In genomic region chr15:100902436-100903190, GRCh38 we compare ENCODE assay signal across 8 cellular contexts. TPM values are rescaled to one million over a fixed set of nuclear protein-coding genes. Genes with fewer than 3 reads are reported as not detected.
DNase-seq lines count a peak whose midpoint lies in the region; ATAC-seq and TF ChIP-seq lines count a peak whose summit lies in the region.

No MANE protein-coding gene starts in this region.

- H3K36me3 ChIP-seq in skeletal muscle satellite cell (ENCODE audit: insufficient read depth, low read length), result no peaks in the 10 kb centered on the region

- TF ChIP-seq CTCF in VCaP (conservative IDR thresholded peaks at IDR 0.05), result no peak

- peak overlapping the region; percentile 54 for H3K4me3 ChIP-seq in skeletal muscle satellite cell (ENCODE audit: low read length)

- intact Hi-C loops in left ventricle myocardium superior (cut with micrococcal nuclease), result no loop called here

- H3K27ac ChIP-seq in VCaP, result peak overlapping the region; percentile 98

- H3K4me2 ChIP-seq in skeletal muscle satellite cell (ENCODE audit: low read length), result peak overlapping the region; percentile 78

- peaks cover 24% of the 10 kb centered on the region for H3K4me1 ChIP-seq in skeletal muscle satellite cell (ENCODE audit: control insufficient read depth, insufficient read depth, low read length)

- DNase-seq in left ventricle myocardium superior (peak; percentile 76), NCI-H1436 (lab: John Stamatoyannopoulos, UW) (no peak), SIG-M5 treated with dmso at 0.1 percent for 504 hours (lab: John Stamatoyannopoulos, UW; ENCODE audit: unreplicated experiment) (no peak)

- no peaks in the 10 kb centered on the region for H3K9me3 ChIP-seq in skeletal muscle satellite cell (replicated peaks; ENCODE audit: low read length)

- peak overlapping the region; percentile 53 for H3K9ac ChIP-seq in skeletal muscle satellite cell (ENCODE audit: low read depth, low read length)

- no peaks in the 10 kb centered on the region for H3K27me3 ChIP-seq in skeletal muscle satellite cell (ENCODE audit: control insufficient read depth, insufficient read depth, low read length)

- peak; percentile 81 for ATAC-seq in HG03139 (IDR thresholded peaks at IDR 0.05; ENCODE audit: unreplicated experiment)
- peak; percentile 90 for ATAC-seq in left ventricle myocardium superior
- no peak for ATAC-seq in HG03439 (IDR thresholded peaks at IDR 0.05; ENCODE audit: unreplicated experiment)
- ATAC-seq in GM21360 (IDR thresholded peaks at IDR 0.05; ENCODE audit: unreplicated experiment), result no peak

RNA-seq across cellular contexts. Expression of gene LRRK1, which starts 16.5 kb away (rescaled TPM):
- 2.3 TPM for total RNA-seq in left ventricle myocardium superior
- total RNA-seq in skeletal muscle satellite cell (2012; rRNA removed), result 9.1 and 10.9 TPM in 2 replicates

RNA-seq across cellular contexts. Expression of gene ALDH1A3, which starts 23.0 kb away (rescaled TPM):
- total RNA-seq in left ventricle myocardium superior, result 6.8 TPM
- total RNA-seq in skeletal muscle satellite cell (2012; rRNA removed), result 118 and 290 TPM in 2 replicates

Comparison
In these comparisons a context has a peak if more than half of its experiments do, and no peak if none do; other contexts are left out.
1. ATAC-seq: peak in HG03139 (single experiment) and left ventricle myocardium superior (single experiment); none in HG03439 (single experiment) and GM21360 (single experiment).